ENCODE assay signal across 9 cellular contexts in genomic region chr20:5557123-5557522, GRCh38. TPM values are rescaled to one million over a fixed set of nuclear protein-coding genes. Genes with fewer than 3 reads are reported as not detected.
DNase-seq lines count a peak whose midpoint lies in the region; ATAC-seq and TF ChIP-seq lines count a peak whose summit lies in the region.
"Had no signal": no experiment of that assay in that cellular context is flagged by ENCODE, and none has a peak within 500 bp of the region (broad histone marks: within the 10 kb centered on the region; RNA-seq: fewer than 3 reads in every experiment).

No MANE protein-coding gene starts in this region.

- peaks cover 26% of the 10 kb centered on the region for H3K36me3 Mint-ChIP-seq in natural killer cell
- H3K36me3 Mint-ChIP-seq in natural killer cell treated with Interleukin-12 subunit alpha and Interleukin-12 subunit beta and Interleukin-15 and Interleukin-18, amount 100 ng/mL, for 72 hours = peaks cover 19% of the 10 kb centered on the region
- H3K36me3 Mint-ChIP-seq in T-helper 2 cell treated with Interferon-gamma antibody and Interleukin-4, amounts not matched to agents 5 μg/mL and 100 μg/mL, for 36 hours (ENCODE audit: low read depth) = peaks cover 42% of the 10 kb centered on the region

- no peak overlapping the region for H3K27ac ChIP-seq in Karpas-422 (ENCODE audit: low read length)
- H3K27ac ChIP-seq in brain microvascular endothelial cell = no peak overlapping the region

- peak overlapping the region; percentile 5 to 67 for H3K27ac Mint-ChIP-seq in natural killer cell
- H3K27ac Mint-ChIP-seq in natural killer cell treated with Interleukin-12 subunit alpha and Interleukin-12 subunit beta and Interleukin-15 and Interleukin-18, amount 100 ng/mL, for 72 hours = peak overlapping the region in 1 of 2 donors; percentile 7
- no peak overlapping the region for H3K27ac Mint-ChIP-seq in T-helper 2 cell treated with Interferon-gamma antibody and Interleukin-4, amounts not matched to agents 5 μg/mL and 100 μg/mL, for 36 hours

- H3K4me2 ChIP-seq in Karpas-422 (ENCODE audit: low read depth, low read length, poor library complexity, severe bottlenecking) = no peak overlapping the region

- no peaks in the 10 kb centered on the region for H3K27me3 Mint-ChIP-seq in natural killer cell (ENCODE audit: low read depth in 2 of 2)
- H3K27me3 Mint-ChIP-seq in natural killer cell treated with Interleukin-12 subunit alpha and Interleukin-12 subunit beta and Interleukin-15 and Interleukin-18, amount 100 ng/mL, for 72 hours = no peaks in the 10 kb centered on the region
- H3K27me3 Mint-ChIP-seq in T-helper 2 cell treated with Interferon-gamma antibody and Interleukin-4, amounts not matched to agents 5 μg/mL and 100 μg/mL, for 36 hours (ENCODE audit: low read depth) = no peaks in the 10 kb centered on the region

- peaks cover 5 to 13% of the 10 kb centered on the region in 2 donors for H3K4me1 Mint-ChIP-seq in natural killer cell
- peaks cover 0 to 6% of the 10 kb centered on the region in 2 donors for H3K4me1 Mint-ChIP-seq in natural killer cell treated with Interleukin-12 subunit alpha and Interleukin-12 subunit beta and Interleukin-15 and Interleukin-18, amount 100 ng/mL, for 72 hours (ENCODE audit: low read depth in 2 of 2)
- peaks cover 9% of the 10 kb centered on the region for H3K4me1 Mint-ChIP-seq in T-helper 2 cell treated with Interferon-gamma antibody and Interleukin-4, amounts not matched to agents 5 μg/mL and 100 μg/mL, for 36 hours (ENCODE audit: low read depth)

- H3K9me3 Mint-ChIP-seq in natural killer cell = no peaks in the 10 kb centered on the region
- no peaks in the 10 kb centered on the region for H3K9me3 Mint-ChIP-seq in natural killer cell treated with Interleukin-12 subunit alpha and Interleukin-12 subunit beta and Interleukin-15 and Interleukin-18, amount 100 ng/mL, for 72 hours
- no peaks in the 10 kb centered on the region for H3K9me3 Mint-ChIP-seq in T-helper 2 cell treated with Interferon-gamma antibody and Interleukin-4, amounts not matched to agents 5 μg/mL and 100 μg/mL, for 36 hours

- peak; percentile 60 for TF ChIP-seq CTCF in natural killer cell (IDR thresholded peaks at IDR 0.05)
- peak; percentile 80 for TF ChIP-seq CTCF in brain microvascular endothelial cell (IDR thresholded peaks at IDR 0.05; ENCODE audit: low read depth, low read length, missing control alignments)

- H3K27me3 ChIP-seq in Karpas-422 (ENCODE audit: low read length) (no peaks in the 10 kb centered on the region), brain microvascular endothelial cell (replicated peaks) (no peaks in the 10 kb centered on the region)

- in situ Hi-C loops in brain microvascular endothelial cell (cut with HindIII; ENCODE audit: low pct_ligation_motif_present, low sequenced_read_pairs) = loop anchor here (25.0 kb wide), 1 partner anchor 230 kb away; no protein-coding TSS in a partner anchor

- ATAC-seq in natural killer cell (peak; percentile 72 to 88 (median 72)), GM21447 (IDR thresholded peaks at IDR 0.05; ENCODE audit: unreplicated experiment) (no peak)
- no peak for ATAC-seq in natural killer cell treated with Interleukin-12 subunit alpha and Interleukin-12 subunit beta and Interleukin-15 and Interleukin-18, amount 100 ng/mL, for 72 hours

- no peaks in the 10 kb centered on the region for H3K9me2 ChIP-seq in Karpas-422 (replicated peaks; ENCODE audit: insufficient read depth, low read length)

- no peak overlapping the region for H3K9ac ChIP-seq in Karpas-422 (ENCODE audit: low read length)

- H2AFZ ChIP-seq in Karpas-422 (ENCODE audit: low read length) = no peak overlapping the region

- peak; percentile 44 for DNase-seq in natural killer cell
- DNase-seq in natural killer cell treated with Interleukin-12 subunit alpha and Interleukin-12 subunit beta and Interleukin-15 and Interleukin-18, amount 100 ng/mL, for 72 hours (ENCODE audit: low spot score) = no peak
- DNase-seq in Karpas-422 = peak; percentile 83
- DNase-seq in T-helper 2 cell treated with Interferon-gamma antibody and Interleukin-4, amounts not matched to agents 5 μg/mL and 100 μg/mL, for 36 hours (ENCODE audit: low spot score) = peak; percentile 40
- DNase-seq in brain microvascular endothelial cell = peak; percentile 65
- DNase-seq in kidney glomerular epithelial cell (lab: John Stamatoyannopoulos, UW) = peak; percentile 45
- peak; percentile 24 for DNase-seq in stimulated activated CD8-positive, alpha-beta memory T cell treated with anti-CD3 and anti-CD28 coated beads, Interleukin-15, amount 100 ng/mL, for 1 hour (ENCODE audit: low read depth)

- H3K4me3 ChIP-seq in Karpas-422 (ENCODE audit: low read length) (no peak overlapping the region), brain microvascular endothelial cell (ENCODE audit: low read depth, low read length) (no peak overlapping the region)
- H3K4me3 ChIP-seq: lung had no signal

- H3K36me3 ChIP-seq in Karpas-422 (ENCODE audit: insufficient read depth, low read length) (no peaks in the 10 kb centered on the region; the same call in 1 of the 2 replicates), brain microvascular endothelial cell (replicated peaks) (peaks cover 20% of the 10 kb centered on the region)

- H4K20me1 ChIP-seq in Karpas-422 (ENCODE audit: insufficient read depth, low read depth, low read length) = no peaks in the 10 kb centered on the region

- H3K4me1 ChIP-seq in Karpas-422 (ENCODE audit: low read length) = no peaks in the 10 kb centered on the region

- no peaks in the 10 kb centered on the region for H3K79me2 ChIP-seq in Karpas-422 (ENCODE audit: low read length)

- no peak overlapping the region for H3K4me3 Mint-ChIP-seq in natural killer cell
- no peak overlapping the region for H3K4me3 Mint-ChIP-seq in natural killer cell treated with Interleukin-12 subunit alpha and Interleukin-12 subunit beta and Interleukin-15 and Interleukin-18, amount 100 ng/mL, for 72 hours
- no peak overlapping the region for H3K4me3 Mint-ChIP-seq in T-helper 2 cell treated with Interferon-gamma antibody and Interleukin-4, amounts not matched to agents 5 μg/mL and 100 μg/mL, for 36 hours

- intact Hi-C loops in natural killer cell (cut with micrococcal nuclease) = loop anchor here (1.0 kb wide), 1 partner anchor 231 kb away; no protein-coding TSS in a partner anchor

- no peaks in the 10 kb centered on the region for H3K9me3 ChIP-seq in Karpas-422 (ENCODE audit: low read length)

RNA-seq across cellular contexts. Expression of gene GPCPD1, which starts 53.7 kb away (rescaled TPM):
- total RNA-seq in natural killer cell = 100 to 1,000 TPM; 121 to 134 (median 124) TPM
- total RNA-seq in natural killer cell treated with Interleukin-12 subunit alpha and Interleukin-12 subunit beta and Interleukin-15 and Interleukin-18, amount 100 ng/mL, for 72 hours = 10 to 100 TPM; 37.7 to 42.7 TPM
- 4.9 and 7.1 TPM in 2 replicates for total RNA-seq in Karpas-422 (2014; rRNA removed; shearing (Covaris generic); ENCODE audit: low replicate concordance)

Comparison
In these comparisons a context has a peak if more than half of its experiments do, and no peak if none do; other contexts are left out.
1. ATAC-seq: peak in natural killer cell (3 of 3); none in natural killer cell treated with Interleukin-12 subunit alpha and Interleukin-12 subunit beta and Interleukin-15 and Interleukin-18, amount 100 ng/mL, for 72 hours (0 of 2) and GM21447 (single experiment).